Comparison of ENCODE assay signal across 12 cellular contexts in the genomic region with DNA sequence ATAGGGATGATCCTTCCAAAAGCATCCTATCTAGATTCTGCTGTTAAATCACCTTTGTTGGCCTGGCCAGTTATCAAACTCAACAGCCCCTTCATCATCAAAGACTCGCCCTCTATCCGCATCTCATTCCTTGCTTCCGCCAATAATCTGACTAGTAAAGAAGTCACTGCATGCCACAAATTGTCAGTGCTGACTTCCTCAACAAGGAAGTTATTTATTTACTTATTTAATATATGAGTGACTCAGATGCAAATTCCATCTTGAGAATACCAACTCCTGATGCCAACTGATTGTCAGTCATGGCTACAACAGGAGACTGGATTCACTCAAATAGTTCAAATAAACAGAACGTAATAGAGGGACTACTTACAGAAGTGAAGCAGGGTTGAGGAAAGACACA.
"Had no signal": no experiment of that assay in that cellular context is flagged by ENCODE, and none has a peak within 500 bp of the region (broad histone marks: within the 10 kb centered on the region; RNA-seq: fewer than 3 reads in every experiment).

No MANE protein-coding gene starts in this region.

- H3K4me1 ChIP-seq: body of pancreas, lower lobe of right lung, sigmoid colon had no signal

- DNase-seq: activated CD4-positive, alpha-beta T cell treated with anti-CD3 and anti-CD28 coated beads, Interleukin-2, amount 10 ng/mL, durations not matched to agents 7 days and 5 days; activated CD8-positive, alpha-beta memory T cell treated with anti-CD3 and anti-CD28 coated beads for 24 hours; activated gamma-delta T cell treated with Interleukin-2 at 50 U/mL for 16 hours; amygdala; body of pancreas; effector memory CD4-positive, alpha-beta T cell; kidney glomerular epithelial cell; lower lobe of right lung; sigmoid colon; stimulated activated CD4-positive, alpha-beta T cell treated with anti-CD3 and anti-CD28 coated beads, Interleukin-1b, Interleukin-23, amount 100 ng/mL, for 48 hours; stimulated activated naive CD8-positive, alpha-beta T cell treated with anti-CD3 and anti-CD28 coated beads, Interleukin-15, amount 100 ng/mL, for 72 hours had no signal

- H3K27me3 ChIP-seq: body of pancreas, hepatocyte, sigmoid colon had no signal

- H3K27ac ChIP-seq: body of pancreas, hepatocyte, lower lobe of right lung, sigmoid colon had no signal

- H3K4me3 ChIP-seq: body of pancreas, hepatocyte, lower lobe of right lung, sigmoid colon had no signal

- H3K9me3 ChIP-seq: body of pancreas, lower lobe of right lung, sigmoid colon had no signal

- H3K36me3 ChIP-seq: lower lobe of right lung, sigmoid colon had no signal
